ENCODE assay signal across 8 cellular contexts in genomic region chr14:91229743-91230200, GRCh38. TPM values are rescaled to one million over a fixed set of nuclear protein-coding genes. Genes with fewer than 3 reads are reported as not detected.
DNase-seq lines count a peak whose midpoint lies in the region; ATAC-seq and TF ChIP-seq lines count a peak whose summit lies in the region.

No MANE protein-coding gene starts in this region.

- CTCF ChIA-PET in activated CD8-positive, alpha-beta T cell treated with anti-CD3 and anti-CD28 coated beads for 36 hours (lab: Charles Lee): interaction anchor here (1.2 to 5.4 kb wide), 2 partner anchors 9 to 14 kb away, joined by 4 to 58 read pairs; partner anchors contain the start of gene GPR68
- CTCF ChIA-PET in naive thymus-derived CD4-positive, alpha-beta T cell (lab: Charles Lee): interaction anchor here (0.5 to 1.0 kb wide), 4 partner anchors 12 to 63 kb away, joined by 3 read pairs; partner anchors contain the start of gene GPR68

- H3K27me3 Mint-ChIP-seq in IgD-negative memory B cell: no peaks in the 10 kb centered on the region
- H3K27me3 Mint-ChIP-seq in activated CD8-positive, alpha-beta T cell treated with anti-CD3 and anti-CD28 coated beads for 36 hours: no peaks in the 10 kb centered on the region
- no peaks in the 10 kb centered on the region for H3K27me3 Mint-ChIP-seq in naive thymus-derived CD4-positive, alpha-beta T cell

- POLR2A ChIA-PET in activated CD8-positive, alpha-beta T cell treated with anti-CD3 and anti-CD28 coated beads for 36 hours (lab: Charles Lee): interaction anchor here (1.1 to 5.5 kb wide), 9 partner anchors 9 to 80 kb away, joined by 3 to 274 read pairs (median 7); partner anchors contain the start of gene GPR68
- POLR2A ChIA-PET in naive thymus-derived CD4-positive, alpha-beta T cell (lab: Charles Lee): interaction anchor here (0.6 to 5.5 kb wide), 9 partner anchors 10 to 220 kb away, joined by 3 to 103 read pairs (median 3); partner anchors contain the start of gene GPR68

- 91 to 92% methylated on average over 6 of the region's 6 CpGs for WGBS in aorta, 2 donors
- 81% methylated on average over 6 of the region's 6 CpGs for WGBS in prostate gland

- peaks cover 88 to 91% of the 10 kb centered on the region in 2 donors for H3K4me1 ChIP-seq in naive thymus-derived CD4-positive, alpha-beta T cell (ENCODE audit: control insufficient read depth in 2 of 2, insufficient read depth in 2 of 2, low read length in 2 of 2)
- H3K4me1 ChIP-seq in aorta (ENCODE audit: control insufficient read depth in 1 of 2, insufficient read depth in 2 of 2, low read length in 2 of 2): no peaks in the 10 kb centered on the region
- no peaks in the 10 kb centered on the region for H3K4me1 ChIP-seq in prostate gland (replicated peaks)

- no peak for TF ChIP-seq CTCF in activated CD8-positive, alpha-beta T cell treated with anti-CD3 and anti-CD28 coated beads for 36 hours (IDR thresholded peaks at IDR 0.05)
- no peak for TF ChIP-seq CTCF in prostate gland (IDR thresholded peaks at IDR 0.05)

- H3K27me3 ChIP-seq in naive thymus-derived CD4-positive, alpha-beta T cell (ENCODE audit: control insufficient read depth in 2 of 2, insufficient read depth in 2 of 2, low read length in 2 of 2): no peaks in the 10 kb centered on the region
- H3K27me3 ChIP-seq in aorta (ENCODE audit: control insufficient read depth in 1 of 2, insufficient read depth in 2 of 2, low read length in 1 of 2) (no peaks in the 10 kb centered on the region), prostate gland (replicated peaks; ENCODE audit: insufficient read depth) (no peaks in the 10 kb centered on the region)

- H3K27ac ChIP-seq in naive thymus-derived CD4-positive, alpha-beta T cell (ENCODE audit: low read depth, low read length): peak overlapping the region; percentile 53
- H3K27ac ChIP-seq in aorta (ENCODE audit: low read depth in 1 of 2, low read length in 2 of 2) (no peak overlapping the region), prostate gland (no peak overlapping the region)

- no peak for TF ChIP-seq POLR2A in prostate gland (IDR thresholded peaks at IDR 0.05)

- peak overlapping the region; percentile 1 to 88 (median 18) for H3K27ac Mint-ChIP-seq in IgD-negative memory B cell
- H3K27ac Mint-ChIP-seq in activated CD8-positive, alpha-beta T cell treated with anti-CD3 and anti-CD28 coated beads for 36 hours: peak overlapping the region; percentile 99
- peak overlapping the region; percentile 71 to 99 (median 95) for H3K27ac Mint-ChIP-seq in naive thymus-derived CD4-positive, alpha-beta T cell

- intact Hi-C loops in activated CD8-positive, alpha-beta T cell treated with anti-CD3 and anti-CD28 coated beads for 36 hours (cut with micrococcal nuclease): loop anchor here (5.0 kb wide), 3 partner anchors 33 to 188 kb away; partner anchors contain the start of gene CCDC88C
- intact Hi-C loops in naive thymus-derived CD4-positive, alpha-beta T cell (cut with micrococcal nuclease): loop anchor here (1.0 to 2.0 kb wide), 9 partner anchors 14 to 187 kb away; partner anchors contain the start of genes CCDC88C (in 1 of the 2) and RPS6KA5 (in 1 of the 2)
- intact Hi-C loops in aorta (cut with DNase I) (no loop called here), prostate gland (cut with DNase I) (no loop called here)

- peak; percentile 81 for ATAC-seq in GM21528 (IDR thresholded peaks at IDR 0.05; ENCODE audit: low FRiP score, unreplicated experiment)
- peak; percentile 24 for ATAC-seq in activated CD8-positive, alpha-beta T cell treated with anti-CD3 and anti-CD28 coated beads for 36 hours
- ATAC-seq in naive thymus-derived CD4-positive, alpha-beta T cell: peak; percentile 76
- no peak for ATAC-seq in aorta (ENCODE audit: low FRiP score)

- peak overlapping the region in 3 of 4 donors; percentile 0 to 78 (median 67) for H3K4me3 Mint-ChIP-seq in IgD-negative memory B cell
- peak overlapping the region; percentile 68 for H3K4me3 Mint-ChIP-seq in activated CD8-positive, alpha-beta T cell treated with anti-CD3 and anti-CD28 coated beads for 36 hours
- peak overlapping the region; percentile 69 to 87 (median 81) for H3K4me3 Mint-ChIP-seq in naive thymus-derived CD4-positive, alpha-beta T cell

- H3K4me1 Mint-ChIP-seq in IgD-negative memory B cell: peaks cover 32 to 62% (median 45%) of the 10 kb centered on the region in 3 donors
- H3K4me1 Mint-ChIP-seq in activated CD8-positive, alpha-beta T cell treated with anti-CD3 and anti-CD28 coated beads for 36 hours (ENCODE audit: low read depth): peaks cover 81% of the 10 kb centered on the region
- peaks cover 75 to 96% (median 86%) of the 10 kb centered on the region in 7 donors for H3K4me1 Mint-ChIP-seq in naive thymus-derived CD4-positive, alpha-beta T cell

- peaks cover 2% of the 10 kb centered on the region for H3K36me3 Mint-ChIP-seq in IgD-negative memory B cell
- H3K36me3 Mint-ChIP-seq in activated CD8-positive, alpha-beta T cell treated with anti-CD3 and anti-CD28 coated beads for 36 hours (ENCODE audit: low read depth): peaks cover 60% of the 10 kb centered on the region
- H3K36me3 Mint-ChIP-seq in naive thymus-derived CD4-positive, alpha-beta T cell: peaks cover 0 to 69% (median 15%) of the 10 kb centered on the region in 5 donors

- no peaks in the 10 kb centered on the region for H3K36me3 ChIP-seq in naive thymus-derived CD4-positive, alpha-beta T cell (ENCODE audit: control insufficient read depth in 2 of 3, insufficient read depth in 3 of 3, low read length in 3 of 3)
- H3K36me3 ChIP-seq in aorta (ENCODE audit: control insufficient read depth in 1 of 2, insufficient read depth in 2 of 2, low read length in 1 of 2) (no peaks in the 10 kb centered on the region), prostate gland (no peaks in the 10 kb centered on the region)

- DNase-seq in activated CD8-positive, alpha-beta T cell treated with anti-CD3 and anti-CD28 coated beads for 36 hours: peak; percentile 88
- peak; percentile 30 to 86 (median 78) for DNase-seq in naive thymus-derived CD4-positive, alpha-beta T cell
- DNase-seq in aorta (no peak), DMS 273 treated with DMSO at 0.1 percent for 48 hours (lab: John Stamatoyannopoulos, UW) (no peak), prostate gland (ENCODE audit: low spot score) (no peak)

- H3K9me3 Mint-ChIP-seq in IgD-negative memory B cell: no peaks in the 10 kb centered on the region
- peaks cover 11% of the 10 kb centered on the region for H3K9me3 Mint-ChIP-seq in activated CD8-positive, alpha-beta T cell treated with anti-CD3 and anti-CD28 coated beads for 36 hours
- H3K9me3 Mint-ChIP-seq in naive thymus-derived CD4-positive, alpha-beta T cell: peaks cover 0 to 16% (median 2%) of the 10 kb centered on the region in 11 donors

- peak overlapping the region; percentile 3; the same call in 1 of the 2 replicates for H3K4me3 ChIP-seq in GM08714 (ENCODE audit: low read length)
- H3K4me3 ChIP-seq in naive thymus-derived CD4-positive, alpha-beta T cell (ENCODE audit: low read length): peak overlapping the region; percentile 31
- no peak overlapping the region for H3K4me3 ChIP-seq in aorta (ENCODE audit: low read length in 2 of 2)
- no peak overlapping the region for H3K4me3 ChIP-seq in prostate gland

- H3K9me3 ChIP-seq in naive thymus-derived CD4-positive, alpha-beta T cell (ENCODE audit: control insufficient read depth in 2 of 3, low read length in 3 of 3): no peaks in the 10 kb centered on the region
- peaks cover 4% of the 10 kb centered on the region for H3K9me3 ChIP-seq in aorta (ENCODE audit: control insufficient read depth, low read length)
- no peaks in the 10 kb centered on the region for H3K9me3 ChIP-seq in prostate gland

RNA-seq across cellular contexts. Expression of gene GPR68, which starts 14.7 kb away (rescaled TPM):
- 1.6 TPM for polyA plus RNA-seq in IgD-negative memory B cell
- 10 to 100 TPM; 11.9 to 14.0 TPM for total RNA-seq in activated CD8-positive, alpha-beta T cell treated with anti-CD3 and anti-CD28 coated beads for 36 hours
- total RNA-seq in naive thymus-derived CD4-positive, alpha-beta T cell: 10 to 100 TPM in 1 of 5 experiments, 1 to 10 TPM in 3, under 1 TPM in 1; 0.86 to 38.6 (median 2.3) TPM
- polyA plus RNA-seq in naive thymus-derived CD4-positive, alpha-beta T cell: under 1 TPM in 1 of 2 donors, not detected in 1; 0.67 TPM
- total RNA-seq in aorta: 1 to 10 TPM in 1 of 2 donors, under 1 TPM in 1; 0.84 to 6.3 TPM
- under 1 TPM in 1 of 2 donors, not detected in 1; 0.10 TPM for polyA plus RNA-seq in aorta
- 1 to 10 TPM in 1 of 2 donors, under 1 TPM in 1; 0.87 to 3.0 TPM for total RNA-seq in prostate gland

Comparison
In these comparisons a context has a peak if more than half of its experiments do, and no peak if none do; other contexts are left out.
1. H3K4me3 ChIP-seq: peak in GM08714 (single experiment) and naive thymus-derived CD4-positive, alpha-beta T cell (single experiment); none in aorta (0 of 2) and prostate gland (0 of 2).
2. H3K27ac Mint-ChIP-seq: peak in every context shown above with its lines; median percentile 99 in activated CD8-positive, alpha-beta T cell treated with anti-CD3 and anti-CD28 coated beads for 36 hours; 95 in naive thymus-derived CD4-positive, alpha-beta T cell; 18 in IgD-negative memory B cell.
3. DNase-seq: peak in activated CD8-positive, alpha-beta T cell treated with anti-CD3 and anti-CD28 coated beads for 36 hours (single experiment) and naive thymus-derived CD4-positive, alpha-beta T cell (9 of 9); none in aorta (0 of 2), DMS 273 treated with DMSO at 0.1 percent for 48 hours (single experiment) and prostate gland (single experiment).
4. intact Hi-C loops: an anchor here in activated CD8-positive, alpha-beta T cell treated with anti-CD3 and anti-CD28 coated beads for 36 hours (5.0 kb wide) and naive thymus-derived CD4-positive, alpha-beta T cell (1.0 to 2.0 kb wide); none called in aorta and prostate gland.
5. Peak in every context shown above with its lines, with median percentiles within 50 percentile points of each other: H3K4me3 Mint-ChIP-seq.